ENCODE assay signal across 10 cellular contexts in the genomic region with DNA sequence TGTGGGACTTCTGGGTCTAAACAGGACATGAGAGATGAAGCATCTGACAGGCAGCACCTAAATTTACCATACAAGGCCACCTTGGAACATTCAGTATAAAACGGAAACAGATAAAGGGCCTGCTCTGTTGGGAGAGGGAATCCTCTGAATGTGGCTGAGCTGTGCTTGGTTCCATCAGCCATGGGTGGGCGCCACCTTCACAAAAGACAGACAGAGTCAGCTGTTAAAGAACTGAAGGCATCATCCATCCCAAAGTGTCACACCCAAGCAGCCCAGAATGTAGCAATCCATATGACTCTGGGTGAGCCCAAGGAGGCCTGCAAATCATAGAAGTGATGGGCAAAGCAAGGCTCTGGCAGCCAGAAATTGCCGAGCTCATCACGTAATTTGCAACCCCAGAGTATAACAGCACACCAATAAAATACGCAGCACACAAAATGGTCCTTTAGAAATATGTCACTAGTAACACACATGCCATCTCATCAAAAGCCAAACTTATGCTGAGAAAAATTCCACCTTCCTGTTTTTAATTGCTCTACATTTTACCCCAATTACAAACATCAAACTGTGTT. TPM values are rescaled to one million over a fixed set of nuclear protein-coding genes. Genes with fewer than 3 reads are reported as not detected.
DNase-seq lines count a peak whose midpoint lies in the region; ATAC-seq, FAIRE-seq and TF ChIP-seq lines count a peak whose summit lies in the region.
"Had no signal": no experiment of that assay in that cellular context is flagged by ENCODE, and none has a peak within 500 bp of the region (broad histone marks: within the 10 kb centered on the region; RNA-seq: fewer than 3 reads in every experiment).

No MANE protein-coding gene starts in this region.

- no peak for TF ChIP-seq EP300 in Ishikawa (IDR thresholded peaks at IDR 0.05; ENCODE audit: borderline replicate concordance)

- DNase-seq in Caki2 (ENCODE audit: low read depth): peak; percentile 29
- peak; percentile 54 to 77 for DNase-seq in SJCRH30
- DNase-seq in iPS-NIHi11 (ENCODE audit: low spot score): peak; percentile 53
- no peak for DNase-seq in activated T-cell treated with anti-CD3 and anti-CD28 coated beads, Interleukin-2, amount 50 U/mL, for 72 hours
- no peak for DNase-seq in HTR-8/SVneo (ENCODE audit: insufficient read length, low spot score)
- DNase-seq in smooth muscle cell (lab: John Stamatoyannopoulos, UW; ENCODE audit: unreplicated experiment): no peak
- no peak for DNase-seq in frontal cortex (ENCODE audit: low spot score in 2 of 2)
- DNase-seq: NCI-H774 had no signal

- H3K4me3 ChIP-seq in SJCRH30 (no peak overlapping the region), smooth muscle cell (no peak overlapping the region)
- H3K4me3 ChIP-seq: HAP-1 had no signal

- peak; percentile 28; the same call in 1 of the 2 replicates for TF ChIP-seq RAD21 in Ishikawa (IDR thresholded peaks at IDR 0.05; ENCODE audit: low read depth)

- peaks cover 31% of the 10 kb centered on the region for H3K4me1 ChIP-seq in SJCRH30
- peaks cover 5% of the 10 kb centered on the region for H3K4me1 ChIP-seq in smooth muscle cell (ENCODE audit: low read depth)

- H3K27ac ChIP-seq in SJCRH30: no peak overlapping the region
- no peak overlapping the region for H3K27ac ChIP-seq in smooth muscle cell (ENCODE audit: low read depth)

- in situ Hi-C loops in Caki2 (cut with HindIII; ENCODE audit: low pct_unique_long_range_greater_than_20kb, low sequenced_read_pairs): no loop called here

- H3K4me1 Mint-ChIP-seq in activated T-cell treated with anti-CD3 and anti-CD28 coated beads, Interleukin-2, amount 50 U/mL, for 72 hours (ENCODE audit: low read depth): no peaks in the 10 kb centered on the region

- TF ChIP-seq CTCF in smooth muscle cell (IDR thresholded peaks at IDR 0.05; ENCODE audit: borderline replicate concordance, insufficient read depth, poor library complexity, severe bottlenecking): no peak

- H3K9me3 ChIP-seq in SJCRH30 (replicated peaks) (no peaks in the 10 kb centered on the region), smooth muscle cell (replicated peaks; ENCODE audit: low read depth) (no peaks in the 10 kb centered on the region)
- H3K9me3 ChIP-seq: HAP-1 had no signal

- H2AFZ ChIP-seq in smooth muscle cell (ENCODE audit: low read depth): no peak overlapping the region

- no peak overlapping the region for H3K9ac ChIP-seq in smooth muscle cell (ENCODE audit: low read depth)

- no peak for ATAC-seq in activated T-cell treated with anti-CD3 and anti-CD28 coated beads, Interleukin-2, amount 50 U/mL, for 72 hours (replicated peaks in 1 of 2)

- FAIRE-seq in HTR-8/SVneo (lab: Jason Lieb, UNC) (no peak), frontal cortex (lab: Jason Lieb, UNC) (no peak)

- no peak overlapping the region for H3K4me2 ChIP-seq in smooth muscle cell

- H3K9me3 Mint-ChIP-seq in activated T-cell treated with anti-CD3 and anti-CD28 coated beads, Interleukin-2, amount 50 U/mL, for 72 hours: peaks cover 0 to 5% of the 10 kb centered on the region in 2 donors

- H3K27me3 ChIP-seq in SJCRH30: no peaks in the 10 kb centered on the region
- H3K27me3 ChIP-seq in smooth muscle cell (ENCODE audit: low read depth): no peaks in the 10 kb centered on the region

- no peaks in the 10 kb centered on the region for H3K79me2 ChIP-seq in smooth muscle cell (ENCODE audit: low read depth)

- H3K27me3 Mint-ChIP-seq in activated T-cell treated with anti-CD3 and anti-CD28 coated beads, Interleukin-2, amount 50 U/mL, for 72 hours (ENCODE audit: low read depth): no peaks in the 10 kb centered on the region

- H3K36me3 ChIP-seq in SJCRH30 (no peaks in the 10 kb centered on the region), smooth muscle cell (ENCODE audit: low read depth) (no peaks in the 10 kb centered on the region)
- H3K36me3 ChIP-seq: HAP-1 had no signal

- 82% methylated on average over 5 of the region's 5 CpGs for WGBS in smooth muscle cell (ENCODE audit: low lambda C conversion rate)

- peaks cover 2% of the 10 kb centered on the region in 2 donors for H3K36me3 Mint-ChIP-seq in activated T-cell treated with anti-CD3 and anti-CD28 coated beads, Interleukin-2, amount 50 U/mL, for 72 hours (ENCODE audit: insufficient read depth in 2 of 2)

- no peak overlapping the region for H3K27ac Mint-ChIP-seq in activated T-cell treated with anti-CD3 and anti-CD28 coated beads, Interleukin-2, amount 50 U/mL, for 72 hours

- no peaks in the 10 kb centered on the region for H4K20me1 ChIP-seq in smooth muscle cell (ENCODE audit: low read depth)

- H3F3A ChIP-seq in smooth muscle cell (ENCODE audit: low read depth): no peaks in the 10 kb centered on the region

- H3K4me3 Mint-ChIP-seq in activated T-cell treated with anti-CD3 and anti-CD28 coated beads, Interleukin-2, amount 50 U/mL, for 72 hours: no peak overlapping the region

TF ChIP-seq in Ishikawa, 13 proteins besides CTCF, POLR2A, EP300 and RAD21:
- TF ChIP-seq USF1 (IDR thresholded peaks at IDR 0.05) (no peak), YY1 (IDR thresholded peaks at IDR 0.05; ENCODE audit: low read depth) (no peak), MAX (IDR thresholded peaks at IDR 0.05) (no peak), CEBPB (IDR thresholded peaks at IDR 0.05) (no peak), FOXM1 (IDR thresholded peaks at IDR 0.05; ENCODE audit: borderline replicate concordance, low read depth) (no peak), TAF1 (IDR thresholded peaks at IDR 0.05; ENCODE audit: low read depth) (no peak), CREB1 (IDR thresholded peaks at IDR 0.05; ENCODE audit: low read depth) (no peak), EGR1 (IDR thresholded peaks at IDR 0.05) (no peak), REST (IDR thresholded peaks at IDR 0.05; ENCODE audit: low read depth) (no peak), ZBTB7A (IDR thresholded peaks at IDR 0.05; ENCODE audit: low read depth) (no peak), NFIC (IDR thresholded peaks at IDR 0.05) (no peak), TCF12 (IDR thresholded peaks at IDR 0.05; ENCODE audit: low read depth) (no peak), TEAD4 (IDR thresholded peaks at IDR 0.05) (no peak)

RNA-seq across cellular contexts. Expression of gene RBP1, which starts 24.8 kb away (rescaled TPM):
- 15.9 and 29.5 TPM in 2 replicates for total RNA-seq in Caki2 (2014; rRNA removed; shearing (Covaris generic); ENCODE audit: low replicate concordance)
- total RNA-seq in SJCRH30 (2014; rRNA removed; shearing (Covaris generic)): 839 and 902 TPM in 2 replicates
- total RNA-seq in activated T-cell treated with anti-CD3 and anti-CD28 coated beads, Interleukin-2, amount 50 U/mL, for 72 hours: not detected
- 3.7 and 16.6 TPM in 2 replicates for total RNA-seq in smooth muscle cell
- 30.2 and 35.0 TPM in 2 replicates for polyA plus RNA-seq in smooth muscle cell
- total RNA-seq in frontal cortex: 32.6 TPM

Comparison
In these comparisons a context has a peak if more than half of its experiments do, and no peak if none do; other contexts are left out.
1. DNase-seq: peak in Caki2 (single experiment), SJCRH30 (2 of 2) and iPS-NIHi11 (single experiment); none in activated T-cell treated with anti-CD3 and anti-CD28 coated beads, Interleukin-2, amount 50 U/mL, for 72 hours (0 of 2), HTR-8/SVneo (single experiment), smooth muscle cell (single experiment) and frontal cortex (0 of 2).
2. RNA of gene RBP1, which starts 24.8 kb away (total RNA-seq): 839 to 902 TPM in SJCRH30; 32.6 TPM in frontal cortex (single experiment), 3.7 to 16.6 TPM in smooth muscle cell, 15.9 to 29.5 TPM in Caki2 and not detected in activated T-cell treated with anti-CD3 and anti-CD28 coated beads, Interleukin-2, amount 50 U/mL, for 72 hours; every median in the first group is over 10 times any median in the second.